ENCODE assay signal across 9 cellular contexts in genomic region chr1:75133754-75134655, GRCh38. TPM values are rescaled to one million over a fixed set of nuclear protein-coding genes. Genes with fewer than 3 reads are reported as not detected.
DNase-seq lines count a peak whose midpoint lies in the region; ATAC-seq, FAIRE-seq and TF ChIP-seq lines count a peak whose summit lies in the region.
"Had no signal": no experiment of that assay in that cellular context is flagged by ENCODE, and none has a peak within 500 bp of the region (broad histone marks: within the 10 kb centered on the region; RNA-seq: fewer than 3 reads in every experiment).

Gene LHX8, plus strand, starts transcription at chr1:75134388. Its CDS starts 2,227 bp downstream, at chr1:75136615.

- no peak within 1 kb of the TSS for H2AFZ ChIP-seq in astrocyte (ENCODE audit: low read depth, low read length)
- H2AFZ ChIP-seq in PC-9 = no peak within 1 kb of the TSS

- H4K20me1 ChIP-seq in astrocyte (ENCODE audit: insufficient read depth, low read length) (no peaks in the 10 kb centered on the region), PC-9 (ENCODE audit: insufficient read depth) (no peaks in the 10 kb centered on the region)

- no peak for FAIRE-seq in astrocyte (lab: Jason Lieb, UNC)

- H3K4me2 ChIP-seq in astrocyte (ENCODE audit: low read length) (peak within 1 kb of the TSS; percentile 52), PC-9 (no peak within 1 kb of the TSS)

- POLR2A ChIA-PET in PC-9 (lab: Charles Lee; ENCODE audit: unreplicated experiment) = no interaction called here

- no peaks in the 10 kb centered on the region for H3K9me2 ChIP-seq in PC-9 (ENCODE audit: insufficient read depth)

- DNase-seq in stimulated activated naive CD8-positive, alpha-beta T cell treated with anti-CD3 and anti-CD28 coated beads, Interleukin-15, Interleukin-2, amounts not matched to agents 100 U/mL and 50 U/mL, for 24 hours = no peak
- DNase-seq in astrocyte (ENCODE audit: low read depth) (no peak), memory B cell (ENCODE audit: low spot score in 2 of 2) (no peak), A172 (ENCODE audit: low spot score) (no peak), PC-9 (no peak), NK-92 (lab: John Stamatoyannopoulos, UW; ENCODE audit: unreplicated experiment) (no peak)

- H3K9me3 Mint-ChIP-seq in stimulated activated naive CD8-positive, alpha-beta T cell treated with anti-CD3 and anti-CD28 coated beads, Interleukin-15, Interleukin-2, amounts not matched to agents 100 ng/mL and 50 ng/mL, for 24 hours = no peaks in the 10 kb centered on the region
- H3K9me3 Mint-ChIP-seq in astrocyte (ENCODE audit: unreplicated experiment) (no peaks in the 10 kb centered on the region), memory B cell (peaks cover 4% of the 10 kb centered on the region)

- H3K27ac ChIP-seq in astrocyte (ENCODE audit: low read depth, low read length) = no peak within 1 kb of the TSS
- H3K27ac ChIP-seq in PC-9 = no peak within 1 kb of the TSS
- H3K27ac ChIP-seq: left lung had no signal

- no peaks in the 10 kb centered on the region for H3K79me2 ChIP-seq in astrocyte (ENCODE audit: insufficient read depth, low read length)
- H3K79me2 ChIP-seq in PC-9 (ENCODE audit: low read depth) = no peaks in the 10 kb centered on the region

- H3K4me3 ChIP-seq in astrocyte (ENCODE audit: insufficient read depth, low read depth, low read length) (no peak within 1 kb of the TSS), PC-9 (no peak within 1 kb of the TSS)

- H3K36me3 Mint-ChIP-seq in stimulated activated naive CD8-positive, alpha-beta T cell treated with anti-CD3 and anti-CD28 coated beads, Interleukin-15, Interleukin-2, amounts not matched to agents 100 ng/mL and 50 ng/mL, for 24 hours (ENCODE audit: low read depth) = no peaks in the 10 kb centered on the region
- no peaks in the 10 kb centered on the region for H3K36me3 Mint-ChIP-seq in astrocyte (ENCODE audit: low read depth, unreplicated experiment)
- H3K36me3 Mint-ChIP-seq in memory B cell = peaks cover 2% of the 10 kb centered on the region

- H3K4me1 Mint-ChIP-seq in stimulated activated naive CD8-positive, alpha-beta T cell treated with anti-CD3 and anti-CD28 coated beads, Interleukin-15, Interleukin-2, amounts not matched to agents 100 ng/mL and 50 ng/mL, for 24 hours (ENCODE audit: low read depth) = peaks cover 13% of the 10 kb centered on the region
- H3K4me1 Mint-ChIP-seq in astrocyte (ENCODE audit: low read depth, unreplicated experiment) (peaks cover 33% of the 10 kb centered on the region), memory B cell (peaks cover 6% of the 10 kb centered on the region)

- H3K27me3 ChIP-seq in astrocyte (ENCODE audit: insufficient read depth, low read length) (peaks cover 91% of the 10 kb centered on the region), PC-9 (ENCODE audit: insufficient read depth, low read depth) (peaks cover 12% of the 10 kb centered on the region; the same call in 1 of the 2 replicates)

- intact Hi-C loops in PC-9 (cut with micrococcal nuclease; ENCODE audit: unreplicated experiment) = no loop called here

- no TSS peak for BruUV-seq in PC-9 (replicated peaks; lab: Mats Ljungman, UMichigan)

- H3K9ac ChIP-seq in astrocyte (ENCODE audit: low read length) = no peak within 1 kb of the TSS

- no peak within 1 kb of the TSS for H3K27ac Mint-ChIP-seq in stimulated activated naive CD8-positive, alpha-beta T cell treated with anti-CD3 and anti-CD28 coated beads, Interleukin-15, Interleukin-2, amounts not matched to agents 100 ng/mL and 50 ng/mL, for 24 hours
- H3K27ac Mint-ChIP-seq in astrocyte (ENCODE audit: unreplicated experiment) = peak within 1 kb of the TSS; percentile 18
- no peak within 1 kb of the TSS for H3K27ac Mint-ChIP-seq in memory B cell

- no peak for ATAC-seq in stimulated activated naive CD8-positive, alpha-beta T cell treated with anti-CD3 and anti-CD28 coated beads, Interleukin-15, Interleukin-2, amounts not matched to agents 100 U/mL and 50 U/mL, for 24 hours
- ATAC-seq in memory B cell (ENCODE audit: low read depth) = no peak
- no peak for ATAC-seq in GM18498 (IDR thresholded peaks at IDR 0.05; ENCODE audit: unreplicated experiment)

- H3F3A ChIP-seq in PC-9 (ENCODE audit: insufficient read depth, low read depth) = no peaks in the 10 kb centered on the region

- H3K27me3 Mint-ChIP-seq in stimulated activated naive CD8-positive, alpha-beta T cell treated with anti-CD3 and anti-CD28 coated beads, Interleukin-15, Interleukin-2, amounts not matched to agents 100 ng/mL and 50 ng/mL, for 24 hours = peaks cover 94% of the 10 kb centered on the region
- H3K27me3 Mint-ChIP-seq in astrocyte (ENCODE audit: low read depth, unreplicated experiment) (peaks cover 83% of the 10 kb centered on the region), memory B cell (peaks cover 33% of the 10 kb centered on the region)

- H3K36me3 ChIP-seq in astrocyte (ENCODE audit: insufficient read depth, low read length) (no peaks in the 10 kb centered on the region), PC-9 (ENCODE audit: low read depth) (no peaks in the 10 kb centered on the region)
- H3K36me3 ChIP-seq: left lung had no signal

- H3K4me3 Mint-ChIP-seq in stimulated activated naive CD8-positive, alpha-beta T cell treated with anti-CD3 and anti-CD28 coated beads, Interleukin-15, Interleukin-2, amounts not matched to agents 100 ng/mL and 50 ng/mL, for 24 hours = peak within 1 kb of the TSS; percentile 76
- peak within 1 kb of the TSS; percentile 84 for H3K4me3 Mint-ChIP-seq in astrocyte (ENCODE audit: unreplicated experiment)
- H3K4me3 Mint-ChIP-seq in memory B cell = peak within 1 kb of the TSS; percentile 83

- TF ChIP-seq CTCF in astrocyte (IDR thresholded peaks at IDR 0.05; ENCODE audit: insufficient read depth, low read depth, low read length) = no peak
- TF ChIP-seq CTCF in PC-9 (conservative IDR thresholded peaks at IDR 0.05) = no peak

- CTCF ChIA-PET in PC-9 (lab: Charles Lee) = no interaction called here

- H3K4me1 ChIP-seq in astrocyte (ENCODE audit: insufficient read depth, low read length) = no peaks in the 10 kb centered on the region
- H3K4me1 ChIP-seq in PC-9 (replicated peaks; ENCODE audit: insufficient read depth) = no peaks in the 10 kb centered on the region

- H3K9me3 ChIP-seq in astrocyte (ENCODE audit: insufficient read depth, low read depth, low read length) = peaks cover 4% of the 10 kb centered on the region
- H3K9me3 ChIP-seq in PC-9 (ENCODE audit: insufficient read depth, low read depth) = no peaks in the 10 kb centered on the region
- H3K9me3 ChIP-seq: left lung had no signal

RNA-seq across cellular contexts. Expression of gene LHX8, which starts in this region (rescaled TPM):
- 0.48 and 0.52 TPM in 2 replicates for total RNA-seq in astrocyte
- not detected in 2 replicates for total RNA-seq in A172 (2014; rRNA removed; shearing (Covaris generic))
- total RNA-seq in PC-9 (2021) = not detected in 2 replicates
- total RNA-seq: left lung had no signal
